In the genomic region with DNA sequence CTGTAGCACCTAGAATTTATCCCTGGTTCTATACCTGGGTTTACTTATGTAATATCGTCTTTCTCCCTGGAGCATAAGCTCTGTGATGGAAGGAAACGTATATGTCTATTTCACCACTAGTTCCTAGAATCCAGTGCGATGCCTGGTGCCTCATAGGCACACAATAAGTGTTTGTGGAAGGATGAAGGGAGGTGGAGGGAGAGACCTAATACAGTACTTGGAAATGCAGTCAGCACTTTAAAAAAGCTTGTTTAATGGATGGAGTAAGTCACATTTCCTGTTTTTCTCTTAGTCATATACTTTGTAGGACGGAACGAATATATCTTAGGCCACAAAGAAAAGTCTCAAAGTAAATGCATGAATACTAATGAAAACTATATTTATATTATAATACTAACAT, we compare ENCODE assay signal across 26 cellular contexts.
A peak's percentile ranks its signal among the peaks of the same experiment; 100 is the strongest.
DNase-seq lines count a peak whose midpoint lies in the region; ATAC-seq and TF ChIP-seq lines count a peak whose summit lies in the region.
"Had no signal": no experiment of that assay in that cellular context is flagged by ENCODE, and none has a peak within 500 bp of the region (broad histone marks: within the 10 kb centered on the region; RNA-seq: fewer than 3 reads in every experiment).

No MANE protein-coding gene starts in this region.

- no peak overlapping the region for H3K4me3 Mint-ChIP-seq in HFFc6
- H3K4me3 Mint-ChIP-seq in activated CD4-positive, alpha-beta memory T cell treated with anti-CD3 and anti-CD28 coated beads, Interleukin-2, amount 10 ng/mL, durations not matched to agents 7 days and 5 days = no peak overlapping the region
- H3K4me3 Mint-ChIP-seq: activated CD4-positive, alpha-beta T cell treated with anti-CD3 and anti-CD28 coated beads, Interleukin-2, amount 10 ng/mL, durations not matched to agents 7 days and 5 days; activated T-helper 1 cell treated with anti-CD3 and anti-CD28 coated beads, Interleukin-12 subunit alpha, Interleukin-12 subunit beta, Interleukin-2, Interleukin-4 antibody, amounts not matched to agents 30 ng/mL and 10 ng/mL and 1 ng/mL, durations not matched to agents 14 hours and 24 hours and 36 hours; mesothelial cell of epicardium; naive thymus-derived CD8-positive, alpha-beta T cell; T-cell had no signal

- peak overlapping the region; percentile 82 for H3K27ac Mint-ChIP-seq in HFFc6
- no peak overlapping the region for H3K27ac Mint-ChIP-seq in activated CD4-positive, alpha-beta memory T cell treated with anti-CD3 and anti-CD28 coated beads, Interleukin-2, amount 10 ng/mL, durations not matched to agents 7 days and 5 days
- H3K27ac Mint-ChIP-seq: activated CD4-positive, alpha-beta T cell treated with anti-CD3 and anti-CD28 coated beads, Interleukin-2, amount 10 ng/mL, durations not matched to agents 7 days and 5 days; activated naive CD4-positive, alpha-beta T cell treated with anti-CD3 and anti-CD28 coated beads, Interleukin-2, amount 50 U/mL, for 72 hours; activated T-helper 1 cell treated with anti-CD3 and anti-CD28 coated beads, Interleukin-12 subunit alpha, Interleukin-12 subunit beta, Interleukin-2, Interleukin-4 antibody, amounts not matched to agents 30 ng/mL and 10 ng/mL and 1 ng/mL, durations not matched to agents 14 hours and 24 hours and 36 hours; mesothelial cell of epicardium; naive thymus-derived CD8-positive, alpha-beta T cell; T-cell had no signal

- H3K27me3 Mint-ChIP-seq in HFFc6 (ENCODE audit: insufficient read depth) = no peaks in the 10 kb centered on the region
- no peaks in the 10 kb centered on the region for H3K27me3 Mint-ChIP-seq in activated CD4-positive, alpha-beta memory T cell treated with anti-CD3 and anti-CD28 coated beads, Interleukin-2, amount 10 ng/mL, durations not matched to agents 7 days and 5 days

- TF ChIP-seq POLR2A in gastrocnemius medialis (IDR thresholded peaks at IDR 0.05) (no peak), suprapubic skin (IDR thresholded peaks at IDR 0.05) (no peak)

- TF ChIP-seq CTCF in HFFc6 (IDR thresholded peaks at IDR 0.05) = no peak
- no peak for TF ChIP-seq CTCF in WERI-Rb-1 (IDR thresholded peaks at IDR 0.05; ENCODE audit: low read depth, low read length)
- TF ChIP-seq CTCF in fibroblast of pulmonary artery (IDR thresholded peaks at IDR 0.05; ENCODE audit: low read length, missing control alignments) = no peak
- no peak for TF ChIP-seq CTCF in gastrocnemius medialis (IDR thresholded peaks at IDR 0.05 in 4 of 5, conservative IDR thresholded peaks at IDR 0.05 in 1 of 5)
- no peak for TF ChIP-seq CTCF in suprapubic skin (IDR thresholded peaks at IDR 0.05)

- H3K4me3 ChIP-seq in WERI-Rb-1 (ENCODE audit: low read depth, low read length) = no peak overlapping the region
- H3K4me3 ChIP-seq in fibroblast of pulmonary artery (replicated peaks; ENCODE audit: low read depth, low read length) = no peak overlapping the region
- no peak overlapping the region for H3K4me3 ChIP-seq in gastrocnemius medialis
- H3K4me3 ChIP-seq in suprapubic skin = no peak overlapping the region
- H3K4me3 ChIP-seq: ascending aorta, ovary had no signal

- H3K4me1 Mint-ChIP-seq in HFFc6 (ENCODE audit: low read depth) = peaks cover 97% of the 10 kb centered on the region
- no peaks in the 10 kb centered on the region for H3K4me1 Mint-ChIP-seq in activated CD4-positive, alpha-beta memory T cell treated with anti-CD3 and anti-CD28 coated beads, Interleukin-2, amount 10 ng/mL, durations not matched to agents 7 days and 5 days
- H3K4me1 Mint-ChIP-seq: activated CD4-positive, alpha-beta T cell treated with anti-CD3 and anti-CD28 coated beads, Interleukin-2, amount 10 ng/mL, durations not matched to agents 7 days and 5 days; naive thymus-derived CD8-positive, alpha-beta T cell; T-cell had no signal

- peaks cover 24% of the 10 kb centered on the region; the same call in 1 of the 2 replicates for H3K36me3 Mint-ChIP-seq in HFFc6 (ENCODE audit: low read depth)
- no peaks in the 10 kb centered on the region for H3K36me3 Mint-ChIP-seq in activated CD4-positive, alpha-beta memory T cell treated with anti-CD3 and anti-CD28 coated beads, Interleukin-2, amount 10 ng/mL, durations not matched to agents 7 days and 5 days (ENCODE audit: low read depth)
- H3K36me3 Mint-ChIP-seq: activated naive CD4-positive, alpha-beta T cell treated with anti-CD3 and anti-CD28 coated beads, Interleukin-2, amount 50 U/mL, for 72 hours; mesothelial cell of epicardium; naive thymus-derived CD8-positive, alpha-beta T cell; T-cell had no signal

- CTCF ChIA-PET in activated CD4-positive, alpha-beta memory T cell treated with anti-CD3 and anti-CD28 coated beads, Interleukin-2, amount 10 ng/mL, durations not matched to agents 7 days and 5 days (lab: Charles Lee) = no interaction called here

- H3K9me3 Mint-ChIP-seq in HFFc6 = no peaks in the 10 kb centered on the region
- H3K9me3 Mint-ChIP-seq in activated CD4-positive, alpha-beta memory T cell treated with anti-CD3 and anti-CD28 coated beads, Interleukin-2, amount 10 ng/mL, durations not matched to agents 7 days and 5 days = no peaks in the 10 kb centered on the region
- H3K9me3 Mint-ChIP-seq: activated T-helper 1 cell treated with anti-CD3 and anti-CD28 coated beads, Interleukin-12 subunit alpha, Interleukin-12 subunit beta, Interleukin-2, Interleukin-4 antibody, amounts not matched to agents 30 ng/mL and 10 ng/mL and 1 ng/mL, durations not matched to agents 14 hours and 24 hours and 36 hours had no signal

- DNase-seq in A172 (ENCODE audit: low spot score) = peak; percentile 18
- peak; percentile 42 for DNase-seq in HFFc6
- no peak for DNase-seq in WERI-Rb-1
- peak; percentile 56 for DNase-seq in fibroblast of pulmonary artery (ENCODE audit: low read depth)
- DNase-seq in gastrocnemius medialis = no peak
- DNase-seq in activated CD4-positive, alpha-beta memory T cell treated with anti-CD3 and anti-CD28 coated beads, Interleukin-2, amount 10 ng/mL, durations not matched to agents 7 days and 5 days = no peak
- DNase-seq in suprapubic skin (ENCODE audit: low spot score in 2 of 2) = no peak
- DNase-seq: activated CD4-positive, alpha-beta T cell treated with anti-CD3 and anti-CD28 coated beads, Interleukin-2, amount 10 ng/mL, durations not matched to agents 7 days and 5 days; C1 segment of cervical spinal cord; effector memory CD4-positive, alpha-beta T cell; head of caudate nucleus; left colon; MM.1S; naive thymus-derived CD8-positive, alpha-beta T cell; NCI-H1694; NCI-H69; ovary; right cardiac atrium; SIG-M5; stimulated activated CD8-positive, alpha-beta memory T cell treated with anti-CD3 and anti-CD28 coated beads, Interleukin-4, amount 100 ng/mL, for 48 hours; T-cell had no signal

- in situ Hi-C loops in gastrocnemius medialis (cut with MboI; ENCODE audit: low sequenced_read_pairs in 4 of 4) = no loop called here

- intact Hi-C loops in gastrocnemius medialis (cut with DNase I; ENCODE audit: low total_unique reads) = no loop called here

- 68% methylated on average over 5 of the region's 5 CpGs for WGBS in suprapubic skin

- TF ChIP-seq EP300 in suprapubic skin (IDR thresholded peaks at IDR 0.05) = no peak

- H3K27me3 ChIP-seq in WERI-Rb-1 (ENCODE audit: insufficient read depth, low read depth, severe bottlenecking) (no peaks in the 10 kb centered on the region), gastrocnemius medialis (no peaks in the 10 kb centered on the region), suprapubic skin (no peaks in the 10 kb centered on the region)
- H3K27me3 ChIP-seq: ascending aorta, ovary had no signal

- H3K36me3 ChIP-seq in WERI-Rb-1 (no peaks in the 10 kb centered on the region), gastrocnemius medialis (no peaks in the 10 kb centered on the region), suprapubic skin (no peaks in the 10 kb centered on the region)
- H3K36me3 ChIP-seq: ascending aorta, ovary had no signal

- H3K27ac ChIP-seq in WERI-Rb-1 (peak overlapping the region; percentile 68), gastrocnemius medialis (no peak overlapping the region), suprapubic skin (no peak overlapping the region)
- H3K27ac ChIP-seq: ascending aorta, ovary had no signal

- H3K9me3 ChIP-seq in WERI-Rb-1 (ENCODE audit: severe bottlenecking) (no peaks in the 10 kb centered on the region), gastrocnemius medialis (no peaks in the 10 kb centered on the region), suprapubic skin (no peaks in the 10 kb centered on the region)
- H3K9me3 ChIP-seq: ascending aorta, ovary had no signal

- H3K4me1 ChIP-seq in gastrocnemius medialis = no peaks in the 10 kb centered on the region
- H3K4me1 ChIP-seq in suprapubic skin = peaks cover 8% of the 10 kb centered on the region
- H3K4me1 ChIP-seq: ascending aorta had no signal

- ATAC-seq in gastrocnemius medialis = no peak
- ATAC-seq in HG03025 (IDR thresholded peaks at IDR 0.05; ENCODE audit: low FRiP score, unreplicated experiment) = no peak
- ATAC-seq: activated naive CD4-positive, alpha-beta T cell treated with anti-CD3 and anti-CD28 coated beads, Interleukin-2, amount 50 U/mL, for 72 hours; left colon; naive thymus-derived CD8-positive, alpha-beta T cell; right cardiac atrium; T-cell had no signal

- POLR2A ChIA-PET in activated CD4-positive, alpha-beta memory T cell treated with anti-CD3 and anti-CD28 coated beads, Interleukin-2, amount 10 ng/mL, durations not matched to agents 7 days and 5 days (lab: Charles Lee) = no interaction called here

Comparison
In these comparisons a context has a peak if more than half of its experiments do, and no peak if none do; other contexts are left out.
1. DNase-seq: peak in A172 (single experiment), HFFc6 (single experiment) and fibroblast of pulmonary artery (single experiment); none in WERI-Rb-1 (single experiment), gastrocnemius medialis (0 of 2), activated CD4-positive, alpha-beta memory T cell treated with anti-CD3 and anti-CD28 coated beads, Interleukin-2, amount 10 ng/mL, durations not matched to agents 7 days and 5 days (single experiment) and suprapubic skin (0 of 2).